Comparison of ENCODE assay signal across 8 cellular contexts in the genomic region with DNA sequence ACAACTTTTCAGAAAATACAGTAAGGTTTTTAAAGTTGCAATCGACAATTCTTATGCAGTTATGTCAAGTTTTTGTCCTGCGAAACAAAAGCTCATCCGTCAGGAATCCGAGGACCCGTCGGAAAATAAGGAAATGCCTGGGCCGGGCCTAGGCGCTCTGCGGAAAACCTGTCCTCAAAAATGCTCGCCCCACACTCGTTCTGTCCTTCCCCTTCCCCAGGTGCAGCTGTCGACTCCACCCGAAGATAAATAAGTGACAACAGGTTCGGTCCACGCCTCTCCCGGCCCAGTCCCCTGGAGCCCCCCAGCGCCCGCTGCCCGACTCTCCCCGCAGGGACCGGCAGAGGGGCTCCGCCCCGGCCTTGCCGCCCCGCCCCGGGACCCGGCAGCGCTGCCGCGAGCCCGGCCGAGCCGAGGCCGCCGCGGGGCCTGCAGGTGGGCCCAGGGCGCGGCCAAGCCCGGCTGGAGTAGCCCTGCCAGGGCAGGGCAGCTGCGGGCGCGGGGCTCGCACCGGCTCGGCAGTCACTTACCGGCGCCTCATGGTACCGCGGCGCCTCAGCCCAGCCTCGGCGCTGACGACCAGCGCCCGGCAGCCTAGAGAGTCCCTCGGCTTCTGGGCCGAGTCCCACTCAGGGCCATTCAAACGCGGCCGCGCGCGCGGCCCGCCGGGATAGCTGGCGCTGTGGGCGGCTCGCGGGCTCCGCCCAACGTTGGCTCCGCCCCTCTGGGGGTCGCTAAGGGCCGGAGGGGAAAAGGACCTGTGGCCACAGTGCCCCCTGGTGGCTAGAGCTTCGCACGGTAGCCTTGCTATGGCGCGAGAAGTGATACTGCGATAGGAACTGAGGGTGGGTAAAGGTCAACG. TPM values are rescaled to one million over a fixed set of nuclear protein-coding genes. Genes with fewer than 3 reads are reported as not detected.
DNase-seq lines count a peak whose midpoint lies in the region; ATAC-seq and TF ChIP-seq lines count a peak whose summit lies in the region.

A gene with protein sequence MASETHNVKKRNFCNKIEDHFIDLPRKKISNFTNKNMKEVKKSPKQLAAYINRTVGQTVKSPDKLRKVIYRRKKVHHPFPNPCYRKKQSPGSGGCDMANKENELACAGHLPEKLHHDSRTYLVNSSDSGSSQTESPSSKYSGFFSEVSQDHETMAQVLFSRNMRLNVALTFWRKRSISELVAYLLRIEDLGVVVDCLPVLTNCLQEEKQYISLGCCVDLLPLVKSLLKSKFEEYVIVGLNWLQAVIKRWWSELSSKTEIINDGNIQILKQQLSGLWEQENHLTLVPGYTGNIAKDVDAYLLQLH (minus strand): TSS at position 676 of the 862 bp plus-strand sequence. CDS start 46,420 bp downstream, outside the sequence.

- DNase-seq in H4 (ENCODE audit: low spot score) (peak; percentile 82), LNCaP clone FGC (ENCODE audit: low read depth) (peak; percentile 74), RWPE1 (ENCODE audit: low spot score) (peak; percentile 95), fibroblast of pulmonary artery (ENCODE audit: low read depth) (peak; percentile 93)

- H3K36me3 Mint-ChIP-seq in activated T-helper 17 cell treated with anti-CD3 and anti-CD28 coated beads, Interleukin-2, amount 50 U/mL, for 72 hours (ENCODE audit: low read depth) = peaks cover 12% of the 10 kb centered on the region
- H3K36me3 Mint-ChIP-seq in nephron (ENCODE audit: low read depth) = peaks cover 18% of the 10 kb centered on the region
- H3K36me3 Mint-ChIP-seq in stimulated activated naive CD8-positive, alpha-beta T cell treated with anti-CD3 and anti-CD28 coated beads, Interleukin-15, Interleukin-2, amounts not matched to agents 100 ng/mL and 50 ng/mL, for 24 hours (ENCODE audit: low read depth) = peaks cover 11% of the 10 kb centered on the region

- peak within 1 kb of the TSS; percentile 86 for H3K27ac Mint-ChIP-seq in activated T-helper 17 cell treated with anti-CD3 and anti-CD28 coated beads, Interleukin-2, amount 50 U/mL, for 72 hours
- H3K27ac Mint-ChIP-seq in nephron = peak within 1 kb of the TSS; percentile 80 to 99 (median 98)
- H3K27ac Mint-ChIP-seq in stimulated activated naive CD8-positive, alpha-beta T cell treated with anti-CD3 and anti-CD28 coated beads, Interleukin-15, Interleukin-2, amounts not matched to agents 100 ng/mL and 50 ng/mL, for 24 hours = peak within 1 kb of the TSS; percentile 81

- H3K4me3 Mint-ChIP-seq in activated T-helper 17 cell treated with anti-CD3 and anti-CD28 coated beads, Interleukin-2, amount 50 U/mL, for 72 hours = peak within 1 kb of the TSS; percentile 84
- H3K4me3 Mint-ChIP-seq in nephron = peak within 1 kb of the TSS; percentile 89 to 97 (median 94)
- peak within 1 kb of the TSS; percentile 89 for H3K4me3 Mint-ChIP-seq in stimulated activated naive CD8-positive, alpha-beta T cell treated with anti-CD3 and anti-CD28 coated beads, Interleukin-15, Interleukin-2, amounts not matched to agents 100 ng/mL and 50 ng/mL, for 24 hours

- TF ChIP-seq CTCF in LNCaP clone FGC (IDR thresholded peaks at IDR 0.05; ENCODE audit: control insufficient read depth, extremely low read depth, insufficient read depth) (peak; percentile 94), RWPE1 (conservative IDR thresholded peaks at IDR 0.05; ENCODE audit: low read depth) (peak; percentile 96), fibroblast of pulmonary artery (IDR thresholded peaks at IDR 0.05; ENCODE audit: low read length, missing control alignments) (peak; percentile 79), nephron (IDR thresholded peaks at IDR 0.05; ENCODE audit: unreplicated experiment in 3 of 3) (peak; percentile 92 to 94 (median 92))

- H3K9me3 Mint-ChIP-seq in activated T-helper 17 cell treated with anti-CD3 and anti-CD28 coated beads, Interleukin-2, amount 50 U/mL, for 72 hours = no peaks in the 10 kb centered on the region
- peaks cover 2% of the 10 kb centered on the region for H3K9me3 Mint-ChIP-seq in nephron
- H3K9me3 Mint-ChIP-seq in stimulated activated naive CD8-positive, alpha-beta T cell treated with anti-CD3 and anti-CD28 coated beads, Interleukin-15, Interleukin-2, amounts not matched to agents 100 ng/mL and 50 ng/mL, for 24 hours = no peaks in the 10 kb centered on the region

- H3K4me1 ChIP-seq in ES-I3 (ENCODE audit: insufficient read depth, low read length) = peaks cover 22% of the 10 kb centered on the region

- no peaks in the 10 kb centered on the region for H3K9me3 ChIP-seq in ES-I3 (ENCODE audit: control insufficient read depth, insufficient read depth, low read length)

- H3K36me3 ChIP-seq in ES-I3 (ENCODE audit: insufficient read depth, low read length) = no peaks in the 10 kb centered on the region

- peak; percentile 87 for ATAC-seq in activated T-helper 17 cell treated with anti-CD3 and anti-CD28 coated beads, Interleukin-2, amount 50 U/mL, for 72 hours (replicated peaks)

- no peaks in the 10 kb centered on the region for H3K27me3 Mint-ChIP-seq in activated T-helper 17 cell treated with anti-CD3 and anti-CD28 coated beads, Interleukin-2, amount 50 U/mL, for 72 hours
- H3K27me3 Mint-ChIP-seq in nephron (ENCODE audit: low read depth) = no peaks in the 10 kb centered on the region
- no peaks in the 10 kb centered on the region for H3K27me3 Mint-ChIP-seq in stimulated activated naive CD8-positive, alpha-beta T cell treated with anti-CD3 and anti-CD28 coated beads, Interleukin-15, Interleukin-2, amounts not matched to agents 100 ng/mL and 50 ng/mL, for 24 hours

- peak within 1 kb of the TSS; percentile 78 for H3K9ac ChIP-seq in ES-I3 (ENCODE audit: low read depth, low read length)

- H3K4me1 Mint-ChIP-seq in activated T-helper 17 cell treated with anti-CD3 and anti-CD28 coated beads, Interleukin-2, amount 50 U/mL, for 72 hours = peaks cover 23% of the 10 kb centered on the region
- peaks cover 17% of the 10 kb centered on the region for H3K4me1 Mint-ChIP-seq in nephron
- peaks cover 30% of the 10 kb centered on the region for H3K4me1 Mint-ChIP-seq in stimulated activated naive CD8-positive, alpha-beta T cell treated with anti-CD3 and anti-CD28 coated beads, Interleukin-15, Interleukin-2, amounts not matched to agents 100 ng/mL and 50 ng/mL, for 24 hours (ENCODE audit: low read depth)

- POLR2A ChIA-PET in RWPE1 (lab: Yijun Ruan, JAX; ENCODE audit: low non-redundant PET) = interaction anchor here (0.6 to 0.7 kb wide), 3 partner anchors 8 to 100 kb away, joined by 3 read pairs; no protein-coding TSS in a partner anchor

- H3K4me3 ChIP-seq in LNCaP clone FGC (ENCODE audit: low read depth, low read length) = peak within 1 kb of the TSS; percentile 66
- peak within 1 kb of the TSS; percentile 83 for H3K4me3 ChIP-seq in fibroblast of pulmonary artery (replicated peaks; ENCODE audit: low read depth, low read length)

- CTCF ChIA-PET in RWPE1 (lab: Yijun Ruan, JAX) = interaction anchor here (0.6 to 1.6 kb wide), 17 partner anchors 10 to 474 kb away, joined by 3 to 8 read pairs (median 3); a partner anchor contains a TSS

- peak within 1 kb of the TSS; percentile 90 for H3K27ac ChIP-seq in RWPE1

RNA-seq across cellular contexts. Expression of the gene that starts here (rescaled TPM):
- 38.2 and 40.1 TPM in 2 replicates for total RNA-seq in H4 (2014; rRNA removed; shearing (Covaris generic))
- 10 to 100 TPM; 41.6 to 51.3 TPM for total RNA-seq in activated T-helper 17 cell treated with anti-CD3 and anti-CD28 coated beads, Interleukin-2, amount 50 U/mL, for 72 hours

Comparison
In these comparisons a context has a peak if more than half of its experiments do, and no peak if none do; other contexts are left out.
1. Peak in every context shown above with its lines: DNase-seq, ATAC-seq, H3K4me3 ChIP-seq and H3K27ac ChIP-seq.